ENCODE assay signal across 1 cellular context in genomic region chr2:85302106-85302505, GRCh38.
TF ChIP-seq lines count a peak whose summit lies in the region.

No MANE protein-coding gene starts in this region.

TF ChIP-seq in SK-N-SH treated with all-trans-retinoic acid at 6 μM for 48 hours, 23 proteins besides CTCF, POLR2A, EP300 and RAD21 (continued from another document):
- TF ChIP-seq POU6F1 (CRISPR knock-in tag; IDR thresholded peaks at IDR 0.05; ENCODE audit: borderline replicate concordance, low read depth): no peak
- no peak for TF ChIP-seq ZNF8 (CRISPR knock-in tag; IDR thresholded peaks at IDR 0.05)
